Comparison of ENCODE assay signal across 21 cellular contexts in the genomic region with DNA sequence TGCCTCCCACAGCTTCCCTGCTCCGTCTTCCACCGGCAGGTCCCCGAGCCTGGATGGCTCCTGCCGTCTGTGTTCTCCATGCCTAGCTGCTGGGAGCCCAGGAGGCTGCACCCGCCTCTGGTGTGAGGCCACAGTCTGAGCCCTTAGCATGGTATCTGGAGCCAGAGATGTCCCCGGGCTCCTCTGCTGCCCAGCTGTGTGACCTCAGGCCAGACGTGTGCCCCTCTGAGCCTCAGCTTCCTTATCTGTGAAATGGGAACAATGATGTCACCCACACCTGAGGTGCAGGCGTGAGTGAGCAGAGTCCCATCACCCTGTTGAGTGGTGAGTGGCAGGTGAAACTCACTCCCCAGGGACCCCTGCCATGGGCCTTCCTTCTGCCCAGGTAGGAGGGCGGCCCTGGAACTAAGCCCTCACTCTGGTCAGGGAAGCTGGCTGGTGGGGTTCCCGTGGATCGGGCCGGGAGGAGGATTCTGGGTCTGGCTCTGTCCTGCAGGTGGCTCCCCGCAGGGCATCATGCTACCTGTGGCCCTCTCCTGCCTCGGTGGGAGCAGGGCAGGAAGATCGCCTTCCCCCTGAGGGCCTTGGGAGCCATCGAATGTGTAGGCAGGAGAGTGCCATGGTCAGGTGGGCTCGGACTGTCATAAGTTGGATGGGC.
DNase-seq lines count a peak whose midpoint lies in the region; ATAC-seq and TF ChIP-seq lines count a peak whose summit lies in the region.
"Had no signal": no experiment of that assay in that cellular context is flagged by ENCODE, and none has a peak within 500 bp of the region (broad histone marks: within the 10 kb centered on the region; RNA-seq: fewer than 3 reads in every experiment).

No MANE protein-coding gene starts in this region.

- no peak for ATAC-seq in right lobe of liver
- ATAC-seq: A549, HCT116, Right ventricle myocardium inferior had no signal

- peak; percentile 65 for DNase-seq in cardiac septum (ENCODE audit: low spot score)
- no peak for DNase-seq in left ventricle myocardium inferior
- peak; percentile 12 to 46 (median 32) for DNase-seq in right lobe of liver
- DNase-seq in posterior vena cava (ENCODE audit: low spot score), result peak; percentile 58
- DNase-seq in HuH-7 (ENCODE audit: low spot score), result no peak
- no peak for DNase-seq in iPS-NIHi7 (ENCODE audit: extremely low spot score)
- DNase-seq in NCI-H2227 (lab: John Stamatoyannopoulos, UW; ENCODE audit: unreplicated experiment), result no peak
- no peak for DNase-seq in mucosa of gallbladder (ENCODE audit: low spot score)
- DNase-seq: DMS153; GDM1; GM23248; KBM-7; NCI-H1105; NCI-H2081; NCI-H510A; NCI-H748 treated with DMSO at 0.1 percent for 48 hours; NK-92 treated with Interleukin-12 subunit alpha and Interleukin-12 subunit beta, amount 100 ng/mL, for 24 hours had no signal

- no peak overlapping the region for H3K27ac ChIP-seq in left ventricle myocardium inferior (replicated peaks)
- no peak overlapping the region for H3K27ac ChIP-seq in right lobe of liver
- H3K27ac ChIP-seq: A549, GM23248 had no signal

- TF ChIP-seq POLR2A in right lobe of liver (IDR thresholded peaks at IDR 0.05), result no peak

- TF ChIP-seq CTCF in left ventricle myocardium inferior (IDR thresholded peaks at IDR 0.05; ENCODE audit: borderline replicate concordance) (no peak), right lobe of liver (IDR thresholded peaks at IDR 0.05) (no peak)

- intact Hi-C loops in cardiac septum (cut with DNase I) (no loop called here), left ventricle myocardium inferior (cut with micrococcal nuclease) (no loop called here), right lobe of liver (cut with DNase I) (no loop called here), posterior vena cava (cut with DNase I) (no loop called here)

- H3K4me1 ChIP-seq in left ventricle myocardium inferior, result no peaks in the 10 kb centered on the region
- no peaks in the 10 kb centered on the region for H3K4me1 ChIP-seq in right lobe of liver
- H3K4me1 ChIP-seq: A549, Caco-2 had no signal

- peaks cover 12% of the 10 kb centered on the region for H3K27me3 ChIP-seq in left ventricle myocardium inferior (ENCODE audit: low read depth)
- no peaks in the 10 kb centered on the region for H3K27me3 ChIP-seq in right lobe of liver

- no peak overlapping the region for H3K4me3 ChIP-seq in left ventricle myocardium inferior
- H3K4me3 ChIP-seq in right lobe of liver, result no peak overlapping the region
- H3K4me3 ChIP-seq: A549, GM23248 had no signal

- H3K9me3 ChIP-seq in left ventricle myocardium inferior (replicated peaks), result no peaks in the 10 kb centered on the region
- no peaks in the 10 kb centered on the region for H3K9me3 ChIP-seq in right lobe of liver
- H3K9me3 ChIP-seq: A549, Caco-2 had no signal

- 60% methylated on average over 3 of the region's 17 CpGs for WGBS in right lobe of liver (ENCODE audit: insufficient coverage, low coverage, low lambda C conversion rate, missing lambda C conversion rate)

- H3K36me3 ChIP-seq in left ventricle myocardium inferior, result no peaks in the 10 kb centered on the region
- no peaks in the 10 kb centered on the region for H3K36me3 ChIP-seq in right lobe of liver

Comparison
In these comparisons a context has a peak if more than half of its experiments do, and no peak if none do; other contexts are left out.
1. DNase-seq: peak in cardiac septum (single experiment), right lobe of liver (3 of 3) and posterior vena cava (single experiment); none in left ventricle myocardium inferior (single experiment), HuH-7 (single experiment), iPS-NIHi7 (single experiment), NCI-H2227 (single experiment) and mucosa of gallbladder (single experiment).